17 cellular contexts compared by ENCODE assay signal in genomic region chr4:3283483-3283882, GRCh38. TPM values are rescaled to one million over a fixed set of nuclear protein-coding genes. Genes with fewer than 3 reads are reported as not detected.
DNase-seq lines count a peak whose midpoint lies in the region; ATAC-seq and TF ChIP-seq lines count a peak whose summit lies in the region.
"Had no signal": no experiment of that assay in that cellular context is flagged by ENCODE, and none has a peak within 500 bp of the region (broad histone marks: within the 10 kb centered on the region; RNA-seq: fewer than 3 reads in every experiment).

No MANE protein-coding gene starts in this region.

- H3K4me3 Mint-ChIP-seq in activated CD4-positive, alpha-beta T cell treated with anti-CD3 and anti-CD28 coated beads for 36 hours = no peak overlapping the region
- H3K4me3 Mint-ChIP-seq: B cell; CD4-positive, alpha-beta T cell; GM23338 had no signal

- peaks cover 31 to 48% (median 44%) of the 10 kb centered on the region in 11 experiments for H3K9me3 ChIP-seq in BLaER1 treated with 17β-estradiol and CSF1 and Interleukin-3, amounts not matched to agents 10 nM and 100 nM (replicated peaks in 1 of 11)
- H3K9me3 ChIP-seq in osteoblast (ENCODE audit: low read depth, low read length) (no peaks in the 10 kb centered on the region), gastrocnemius medialis (no peaks in the 10 kb centered on the region)

- peaks cover 7% of the 10 kb centered on the region for H3K9me3 Mint-ChIP-seq in activated CD4-positive, alpha-beta T cell treated with anti-CD3 and anti-CD28 coated beads for 36 hours (ENCODE audit: low read depth)
- H3K9me3 Mint-ChIP-seq: CD4-positive, alpha-beta T cell had no signal

- DNase-seq in activated CD8-positive, alpha-beta memory T cell treated with anti-CD3 and anti-CD28 coated beads for 24 hours = peak; percentile 26
- DNase-seq in activated CD8-positive, alpha-beta memory T cell treated with anti-CD3 and anti-CD28 coated beads, Interleukin-2, amount 50 U/mL, for 4 hours = no peak
- DNase-seq in activated CD8-positive, alpha-beta memory T cell treated with anti-CD3 and anti-CD28 coated beads, Interleukin-2, amount 50 U/mL, for 48 hours = peak; percentile 26
- DNase-seq in osteoblast (ENCODE audit: insufficient read length, low spot score, missing footprints) = peak; percentile 35
- DNase-seq in NCI-H187 treated with DMSO at 0.1 percent for 48 hours (lab: John Stamatoyannopoulos, UW) = no peak
- no peak for DNase-seq in activated CD4-positive, alpha-beta T cell treated with anti-CD3 and anti-CD28 coated beads for 36 hours
- DNase-seq in gastrocnemius medialis = no peak
- DNase-seq: 8988T; CD4-positive, alpha-beta T cell; DMS153; DMS79; GDM1; HCEC 1CT had no signal

- CTCF ChIA-PET in activated CD4-positive, alpha-beta T cell treated with anti-CD3 and anti-CD28 coated beads for 36 hours (lab: Charles Lee) = no interaction called here

- H3K27me3 ChIP-seq in BLaER1 treated with 17β-estradiol and CSF1 and Interleukin-3, amounts not matched to agents 10 nM and 100 nM = peaks cover 0 to 31% (median 0%) of the 10 kb centered on the region in 11 experiments; a peak in 5 of 22 replicates
- H3K27me3 ChIP-seq in osteoblast (ENCODE audit: insufficient read depth, low read length) = peaks cover 27% of the 10 kb centered on the region
- H3K27me3 ChIP-seq in gastrocnemius medialis = no peaks in the 10 kb centered on the region

- H3K4me1 ChIP-seq in BLaER1 treated with 17β-estradiol and CSF1 and Interleukin-3, amounts not matched to agents 10 nM and 100 nM = peaks cover 46 to 61% (median 50%) of the 10 kb centered on the region in 10 experiments
- peaks cover 11% of the 10 kb centered on the region for H3K4me1 ChIP-seq in osteoblast (ENCODE audit: insufficient read depth, low read length)
- peaks cover 0 to 12% of the 10 kb centered on the region in 2 donors for H3K4me1 ChIP-seq in gastrocnemius medialis

- no peaks in the 10 kb centered on the region for H3K79me2 ChIP-seq in osteoblast (ENCODE audit: insufficient read depth, low read length)

- H4K20me1 ChIP-seq in BLaER1 treated with 17β-estradiol and CSF1 and Interleukin-3, amounts not matched to agents 10 nM and 100 nM = no peaks in the 10 kb centered on the region; a peak in 2 of 22 replicates
- H4K20me1 ChIP-seq in osteoblast (ENCODE audit: insufficient read depth, low read length) = no peaks in the 10 kb centered on the region

- H3K27ac Mint-ChIP-seq in activated CD4-positive, alpha-beta T cell treated with anti-CD3 and anti-CD28 coated beads for 36 hours = no peak overlapping the region
- H3K27ac Mint-ChIP-seq: B cell; CD4-positive, alpha-beta T cell; GM23338 had no signal

- no peak overlapping the region for H3K9ac ChIP-seq in BLaER1 treated with 17β-estradiol and CSF1 and Interleukin-3, amounts not matched to agents 10 nM and 100 nM

- H3K27me3 Mint-ChIP-seq in activated CD4-positive, alpha-beta T cell treated with anti-CD3 and anti-CD28 coated beads for 36 hours = peaks cover 4% of the 10 kb centered on the region

- TF ChIP-seq POLR2A in gastrocnemius medialis (IDR thresholded peaks at IDR 0.05) = no peak

- H3K36me3 ChIP-seq in BLaER1 treated with 17β-estradiol and CSF1 and Interleukin-3, amounts not matched to agents 10 nM and 100 nM = peaks cover 0 to 7% (median 0%) of the 10 kb centered on the region in 11 experiments; a peak in 4 of 22 replicates
- no peaks in the 10 kb centered on the region for H3K36me3 ChIP-seq in osteoblast (ENCODE audit: insufficient read depth, low read length)
- H3K36me3 ChIP-seq in gastrocnemius medialis = no peaks in the 10 kb centered on the region

- intact Hi-C loops in activated CD4-positive, alpha-beta T cell treated with anti-CD3 and anti-CD28 coated beads for 36 hours (cut with DNase I, micrococcal nuclease) = no loop called here
- intact Hi-C loops in gastrocnemius medialis (cut with DNase I; ENCODE audit: low total_unique reads) = no loop called here

- ATAC-seq in activated CD4-positive, alpha-beta T cell treated with anti-CD3 and anti-CD28 coated beads for 36 hours = no peak
- ATAC-seq in gastrocnemius medialis = no peak
- ATAC-seq: GM23338 had no signal

- TF ChIP-seq CTCF in osteoblast (IDR thresholded peaks at IDR 0.05; ENCODE audit: extremely low read depth, low read depth, low read length) = no peak
- TF ChIP-seq CTCF in gastrocnemius medialis (IDR thresholded peaks at IDR 0.05 in 4 of 5, conservative IDR thresholded peaks at IDR 0.05 in 1 of 5) = no peak

- H3K4me1 Mint-ChIP-seq in activated CD4-positive, alpha-beta T cell treated with anti-CD3 and anti-CD28 coated beads for 36 hours = no peaks in the 10 kb centered on the region
- H3K4me1 Mint-ChIP-seq: GM23338 had no signal

- H2AFZ ChIP-seq in osteoblast (ENCODE audit: low read length) = no peak overlapping the region
- H2AFZ ChIP-seq: GM23338 had no signal

- in situ Hi-C loops in gastrocnemius medialis (cut with MboI; ENCODE audit: low sequenced_read_pairs in 4 of 4) = no loop called here

- POLR2A ChIA-PET in activated CD4-positive, alpha-beta T cell treated with anti-CD3 and anti-CD28 coated beads for 36 hours (lab: Charles Lee) = no interaction called here

- H3K4me2 ChIP-seq in BLaER1 treated with 17β-estradiol and CSF1 and Interleukin-3, amounts not matched to agents 10 nM and 100 nM = peak overlapping the region in 6 of 11 experiments; percentile 97 to 99 (median 98); a peak in 6 of 22 replicates
- H3K4me2 ChIP-seq in osteoblast (ENCODE audit: insufficient read depth, low read length) = no peak overlapping the region
- H3K4me2 ChIP-seq: GM23338 had no signal

- peak overlapping the region in 3 of 11 experiments; percentile 13 to 97 (median 41); a peak in 2 of 22 replicates for H3K27ac ChIP-seq in BLaER1 treated with 17β-estradiol and CSF1 and Interleukin-3, amounts not matched to agents 10 nM and 100 nM
- H3K27ac ChIP-seq in osteoblast (ENCODE audit: low read depth, low read length) = no peak overlapping the region
- no peak overlapping the region for H3K27ac ChIP-seq in gastrocnemius medialis
- H3K27ac ChIP-seq: C4-2B had no signal

- H3K36me3 Mint-ChIP-seq in activated CD4-positive, alpha-beta T cell treated with anti-CD3 and anti-CD28 coated beads for 36 hours (ENCODE audit: low read depth) = peaks cover 5% of the 10 kb centered on the region

- no peak overlapping the region for H3K4me3 ChIP-seq in BLaER1 treated with 17β-estradiol and CSF1 and Interleukin-3, amounts not matched to agents 10 nM and 100 nM
- H3K4me3 ChIP-seq in osteoblast (ENCODE audit: insufficient read depth, low read length) (no peak overlapping the region), gastrocnemius medialis (no peak overlapping the region)
- H3K4me3 ChIP-seq: GM23338 had no signal

RNA-seq across cellular contexts. Expression of gene RGS12, which starts 9.3 kb away (rescaled TPM):
- total RNA-seq in osteoblast (19.2 and 61.2 TPM in 2 replicates), gastrocnemius medialis (10 to 100 TPM in 3 of 4 donors, 1 to 10 TPM in 1; 9.1 to 22.6 (median 21.1) TPM)
- total RNA-seq in activated CD4-positive, alpha-beta T cell treated with anti-CD3 and anti-CD28 coated beads for 36 hours = 1 to 10 TPM; 8.0 to 9.4 TPM

RNA-seq across cellular contexts. Expression of gene MSANTD1, which starts 34.5 kb away (rescaled TPM):
- total RNA-seq in osteoblast (0.59 and 0.72 TPM in 2 replicates), gastrocnemius medialis (1 to 10 TPM in 1 of 4 donors, under 1 TPM in 3; 0.36 to 1.5 (median 0.48) TPM)
- total RNA-seq in activated CD4-positive, alpha-beta T cell treated with anti-CD3 and anti-CD28 coated beads for 36 hours = under 1 TPM; 0.46 to 0.69 TPM

Comparison
In these comparisons a context has a peak if more than half of its experiments do, and no peak if none do; other contexts are left out.
1. DNase-seq: peak in activated CD8-positive, alpha-beta memory T cell treated with anti-CD3 and anti-CD28 coated beads for 24 hours (single experiment), activated CD8-positive, alpha-beta memory T cell treated with anti-CD3 and anti-CD28 coated beads, Interleukin-2, amount 50 U/mL, for 48 hours (single experiment) and osteoblast (single experiment); none in activated CD8-positive, alpha-beta memory T cell treated with anti-CD3 and anti-CD28 coated beads, Interleukin-2, amount 50 U/mL, for 4 hours (single experiment), NCI-H187 treated with DMSO at 0.1 percent for 48 hours (single experiment), activated CD4-positive, alpha-beta T cell treated with anti-CD3 and anti-CD28 coated beads for 36 hours (single experiment) and gastrocnemius medialis (0 of 2).